1 cellular context compared by ENCODE assay signal in genomic region chrX:136909119-136909705, GRCh38.
TF ChIP-seq lines count a peak whose summit lies in the region.

No MANE protein-coding gene starts in this region.

TF ChIP-seq in K562, 482 proteins besides CTCF, POLR2A, EP300 and RAD21 (continued from another document and continues in another):
- TF ChIP-seq, protein P1, sequence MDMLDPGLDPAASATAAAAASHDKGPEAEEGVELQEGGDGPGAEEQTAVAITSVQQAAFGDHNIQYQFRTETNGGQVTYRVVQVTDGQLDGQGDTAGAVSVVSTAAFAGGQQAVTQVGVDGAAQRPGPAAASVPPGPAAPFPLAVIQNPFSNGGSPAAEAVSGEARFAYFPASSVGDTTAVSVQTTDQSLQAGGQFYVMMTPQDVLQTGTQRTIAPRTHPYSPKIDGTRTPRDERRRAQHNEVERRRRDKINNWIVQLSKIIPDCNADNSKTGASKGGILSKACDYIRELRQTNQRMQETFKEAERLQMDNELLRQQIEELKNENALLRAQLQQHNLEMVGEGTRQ (CRISPR knock-in tag; IDR thresholded peaks at IDR 0.05): no peak
- TF ChIP-seq CREBBP (IDR thresholded peaks at IDR 0.05; ENCODE audit: low read depth, low read length) (no peak), ZFX (CRISPR knock-in tag; IDR thresholded peaks at IDR 0.05) (peak; percentile 17; the same call in 1 of the 2 replicates), STAT5B (CRISPR knock-in tag; IDR thresholded peaks at IDR 0.05) (no peak), ZNF444 (CRISPR knock-in tag; IDR thresholded peaks at IDR 0.05) (no peak), FOXP4 (CRISPR knock-in tag; IDR thresholded peaks at IDR 0.05; ENCODE audit: borderline replicate concordance) (no peak), E2F8 (IDR thresholded peaks at IDR 0.05; ENCODE audit: low read depth, partially characterized antibody) (no peak), THRA (IDR thresholded peaks at IDR 0.05) (no peak), HDAC6 (IDR thresholded peaks at IDR 0.05; ENCODE audit: low read depth, low read length) (no peak), ZNF253 (CRISPR knock-in tag; conservative IDR thresholded peaks at IDR 0.05) (no peak), ZNF23 (CRISPR knock-in tag; IDR thresholded peaks at IDR 0.05) (no peak), CXXC5 (CRISPR knock-in tag; IDR thresholded peaks at IDR 0.05) (no peak), LEF1 (IDR thresholded peaks at IDR 0.05) (0 out of 2 replicates have a peak, but pooled peaks have one; percentile 8), ZNF436 (CRISPR knock-in tag; IDR thresholded peaks at IDR 0.05) (no peak), ZNF507 (tag; conservative IDR thresholded peaks at IDR 0.05) (no peak), TCF7L2 (IDR thresholded peaks at IDR 0.05; ENCODE audit: low read depth, low read length) (no peak), THRB (CRISPR knock-in tag; conservative IDR thresholded peaks at IDR 0.05) (no peak), DPF2 (IDR thresholded peaks at IDR 0.05) (no peak), FOXP1 (CRISPR knock-in tag; IDR thresholded peaks at IDR 0.05) (no peak), E4F1 (CRISPR knock-in tag; IDR thresholded peaks at IDR 0.05; ENCODE audit: borderline replicate concordance) (no peak)
- TF ChIP-seq, protein P2, sequence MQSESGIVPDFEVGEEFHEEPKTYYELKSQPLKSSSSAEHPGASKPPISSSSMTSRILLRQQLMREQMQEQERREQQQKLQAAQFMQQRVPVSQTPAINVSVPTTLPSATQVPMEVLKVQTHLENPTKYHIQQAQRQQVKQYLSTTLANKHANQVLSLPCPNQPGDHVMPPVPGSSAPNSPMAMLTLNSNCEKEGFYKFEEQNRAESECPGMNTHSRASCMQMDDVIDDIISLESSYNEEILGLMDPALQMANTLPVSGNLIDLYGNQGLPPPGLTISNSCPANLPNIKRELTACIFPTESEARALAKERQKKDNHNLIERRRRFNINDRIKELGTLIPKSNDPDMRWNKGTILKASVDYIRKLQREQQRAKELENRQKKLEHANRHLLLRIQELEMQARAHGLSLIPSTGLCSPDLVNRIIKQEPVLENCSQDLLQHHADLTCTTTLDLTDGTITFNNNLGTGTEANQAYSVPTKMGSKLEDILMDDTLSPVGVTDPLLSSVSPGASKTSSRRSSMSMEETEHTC (IDR thresholded peaks at IDR 0.05): no peak
- TF ChIP-seq, protein P3, sequence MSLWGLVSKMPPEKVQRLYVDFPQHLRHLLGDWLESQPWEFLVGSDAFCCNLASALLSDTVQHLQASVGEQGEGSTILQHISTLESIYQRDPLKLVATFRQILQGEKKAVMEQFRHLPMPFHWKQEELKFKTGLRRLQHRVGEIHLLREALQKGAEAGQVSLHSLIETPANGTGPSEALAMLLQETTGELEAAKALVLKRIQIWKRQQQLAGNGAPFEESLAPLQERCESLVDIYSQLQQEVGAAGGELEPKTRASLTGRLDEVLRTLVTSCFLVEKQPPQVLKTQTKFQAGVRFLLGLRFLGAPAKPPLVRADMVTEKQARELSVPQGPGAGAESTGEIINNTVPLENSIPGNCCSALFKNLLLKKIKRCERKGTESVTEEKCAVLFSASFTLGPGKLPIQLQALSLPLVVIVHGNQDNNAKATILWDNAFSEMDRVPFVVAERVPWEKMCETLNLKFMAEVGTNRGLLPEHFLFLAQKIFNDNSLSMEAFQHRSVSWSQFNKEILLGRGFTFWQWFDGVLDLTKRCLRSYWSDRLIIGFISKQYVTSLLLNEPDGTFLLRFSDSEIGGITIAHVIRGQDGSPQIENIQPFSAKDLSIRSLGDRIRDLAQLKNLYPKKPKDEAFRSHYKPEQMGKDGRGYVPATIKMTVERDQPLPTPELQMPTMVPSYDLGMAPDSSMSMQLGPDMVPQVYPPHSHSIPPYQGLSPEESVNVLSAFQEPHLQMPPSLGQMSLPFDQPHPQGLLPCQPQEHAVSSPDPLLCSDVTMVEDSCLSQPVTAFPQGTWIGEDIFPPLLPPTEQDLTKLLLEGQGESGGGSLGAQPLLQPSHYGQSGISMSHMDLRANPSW (CRISPR knock-in tag; IDR thresholded peaks at IDR 0.05): no peak
- TF ChIP-seq, protein P4, sequence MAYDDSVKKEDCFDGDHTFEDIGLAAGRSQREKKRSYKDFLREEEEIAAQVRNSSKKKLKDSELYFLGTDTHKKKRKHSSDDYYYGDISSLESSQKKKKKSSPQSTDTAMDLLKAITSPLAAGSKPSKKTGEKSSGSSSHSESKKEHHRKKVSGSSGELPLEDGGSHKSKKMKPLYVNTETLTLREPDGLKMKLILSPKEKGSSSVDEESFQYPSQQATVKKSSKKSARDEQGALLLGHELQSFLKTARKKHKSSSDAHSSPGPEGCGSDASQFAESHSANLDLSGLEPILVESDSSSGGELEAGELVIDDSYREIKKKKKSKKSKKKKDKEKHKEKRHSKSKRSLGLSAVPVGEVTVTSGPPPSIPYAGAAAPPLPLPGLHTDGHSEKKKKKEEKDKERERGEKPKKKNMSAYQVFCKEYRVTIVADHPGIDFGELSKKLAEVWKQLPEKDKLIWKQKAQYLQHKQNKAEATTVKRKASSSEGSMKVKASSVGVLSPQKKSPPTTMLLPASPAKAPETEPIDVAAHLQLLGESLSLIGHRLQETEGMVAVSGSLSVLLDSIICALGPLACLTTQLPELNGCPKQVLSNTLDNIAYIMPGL (CRISPR knock-in tag; IDR thresholded peaks at IDR 0.05): no peak
- TF ChIP-seq, protein P5, sequence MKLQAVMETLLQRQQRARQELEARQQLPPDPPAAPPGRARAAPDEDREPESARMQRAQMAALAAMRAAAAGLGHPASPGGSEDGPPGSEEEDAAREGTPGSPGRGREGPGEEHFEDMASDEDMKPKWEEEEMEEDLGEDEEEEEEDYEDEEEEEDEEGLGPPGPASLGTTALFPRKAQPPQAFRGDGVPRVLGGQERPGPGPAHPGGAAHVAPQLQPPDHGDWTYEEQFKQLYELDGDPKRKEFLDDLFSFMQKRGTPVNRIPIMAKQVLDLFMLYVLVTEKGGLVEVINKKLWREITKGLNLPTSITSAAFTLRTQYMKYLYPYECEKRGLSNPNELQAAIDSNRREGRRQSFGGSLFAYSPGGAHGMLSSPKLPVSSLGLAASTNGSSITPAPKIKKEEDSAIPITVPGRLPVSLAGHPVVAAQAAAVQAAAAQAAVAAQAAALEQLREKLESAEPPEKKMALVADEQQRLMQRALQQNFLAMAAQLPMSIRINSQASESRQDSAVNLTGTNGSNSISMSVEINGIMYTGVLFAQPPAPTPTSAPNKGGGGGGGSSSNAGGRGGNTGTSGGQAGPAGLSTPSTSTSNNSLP (IDR thresholded peaks at IDR 0.05; ENCODE audit: borderline replicate concordance, low read depth, low read length): no peak
- TF ChIP-seq, protein P6, sequence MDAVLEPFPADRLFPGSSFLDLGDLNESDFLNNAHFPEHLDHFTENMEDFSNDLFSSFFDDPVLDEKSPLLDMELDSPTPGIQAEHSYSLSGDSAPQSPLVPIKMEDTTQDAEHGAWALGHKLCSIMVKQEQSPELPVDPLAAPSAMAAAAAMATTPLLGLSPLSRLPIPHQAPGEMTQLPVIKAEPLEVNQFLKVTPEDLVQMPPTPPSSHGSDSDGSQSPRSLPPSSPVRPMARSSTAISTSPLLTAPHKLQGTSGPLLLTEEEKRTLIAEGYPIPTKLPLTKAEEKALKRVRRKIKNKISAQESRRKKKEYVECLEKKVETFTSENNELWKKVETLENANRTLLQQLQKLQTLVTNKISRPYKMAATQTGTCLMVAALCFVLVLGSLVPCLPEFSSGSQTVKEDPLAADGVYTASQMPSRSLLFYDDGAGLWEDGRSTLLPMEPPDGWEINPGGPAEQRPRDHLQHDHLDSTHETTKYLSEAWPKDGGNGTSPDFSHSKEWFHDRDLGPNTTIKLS (IDR thresholded peaks at IDR 0.05; ENCODE audit: borderline replicate concordance, low read depth): no peak
- TF ChIP-seq, protein P7, sequence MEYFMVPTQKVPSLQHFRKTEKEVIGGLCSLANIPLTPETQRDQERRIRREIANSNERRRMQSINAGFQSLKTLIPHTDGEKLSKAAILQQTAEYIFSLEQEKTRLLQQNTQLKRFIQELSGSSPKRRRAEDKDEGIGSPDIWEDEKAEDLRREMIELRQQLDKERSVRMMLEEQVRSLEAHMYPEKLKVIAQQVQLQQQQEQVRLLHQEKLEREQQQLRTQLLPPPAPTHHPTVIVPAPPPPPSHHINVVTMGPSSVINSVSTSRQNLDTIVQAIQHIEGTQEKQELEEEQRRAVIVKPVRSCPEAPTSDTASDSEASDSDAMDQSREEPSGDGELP (CRISPR knock-in tag; IDR thresholded peaks at IDR 0.05; ENCODE audit: borderline replicate concordance): peak; percentile 48
- TF ChIP-seq, protein P8, sequence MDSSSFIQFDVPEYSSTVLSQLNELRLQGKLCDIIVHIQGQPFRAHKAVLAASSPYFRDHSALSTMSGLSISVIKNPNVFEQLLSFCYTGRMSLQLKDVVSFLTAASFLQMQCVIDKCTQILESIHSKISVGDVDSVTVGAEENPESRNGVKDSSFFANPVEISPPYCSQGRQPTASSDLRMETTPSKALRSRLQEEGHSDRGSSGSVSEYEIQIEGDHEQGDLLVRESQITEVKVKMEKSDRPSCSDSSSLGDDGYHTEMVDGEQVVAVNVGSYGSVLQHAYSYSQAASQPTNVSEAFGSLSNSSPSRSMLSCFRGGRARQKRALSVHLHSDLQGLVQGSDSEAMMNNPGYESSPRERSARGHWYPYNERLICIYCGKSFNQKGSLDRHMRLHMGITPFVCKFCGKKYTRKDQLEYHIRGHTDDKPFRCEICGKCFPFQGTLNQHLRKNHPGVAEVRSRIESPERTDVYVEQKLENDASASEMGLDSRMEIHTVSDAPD (CRISPR knock-in tag; IDR thresholded peaks at IDR 0.05): no peak
